Comparison of ENCODE assay signal across 12 cellular contexts in genomic region chrX:10028283-10029104, GRCh38.
"Had no signal": no experiment of that assay in that cellular context is flagged by ENCODE, and none has a peak within 500 bp of the region (broad histone marks: within the 10 kb centered on the region; RNA-seq: fewer than 3 reads in every experiment).

No MANE protein-coding gene starts in this region.

- H3K4me1 ChIP-seq: breast epithelium had no signal

- ATAC-seq: activated T-helper 17 cell treated with anti-CD3 and anti-CD28 coated beads, Interleukin-2, amount 50 U/mL, for 72 hours; effector memory CD8-positive, alpha-beta T cell; gastrocnemius medialis; right lobe of liver had no signal

- H3K27ac ChIP-seq: breast epithelium, gastrocnemius medialis, right lobe of liver, suprapubic skin, upper lobe of left lung had no signal

- H3K36me3 ChIP-seq: breast epithelium, gastrocnemius medialis, right lobe of liver, suprapubic skin, upper lobe of left lung had no signal

- DNase-seq: activated CD4-positive, alpha-beta T cell treated with anti-CD3 and anti-CD28 coated beads, Interleukin-2, amount 50 U/mL, for 4 hours; activated CD4-positive, CD25-positive, alpha-beta regulatory T cell treated with anti-CD3 and anti-CD28 coated beads, Interleukin-2, amount 50 U/mL, for 72 hours; activated naive CD4-positive, alpha-beta T cell treated with Interleukin-2 at 50 U/mL for 16 hours; effector memory CD8-positive, alpha-beta T cell; gastrocnemius medialis; mammary epithelial cell; right lobe of liver; T1000; upper lobe of left lung had no signal

- H3K4me3 ChIP-seq: breast epithelium, gastrocnemius medialis, right lobe of liver, suprapubic skin, upper lobe of left lung had no signal

- H3K27me3 ChIP-seq: gastrocnemius medialis, right lobe of liver, suprapubic skin, upper lobe of left lung had no signal

- H3K9me3 ChIP-seq: breast epithelium, gastrocnemius medialis, right lobe of liver, suprapubic skin, upper lobe of left lung had no signal
